8 cellular contexts compared by ENCODE assay signal in the genomic region with DNA sequence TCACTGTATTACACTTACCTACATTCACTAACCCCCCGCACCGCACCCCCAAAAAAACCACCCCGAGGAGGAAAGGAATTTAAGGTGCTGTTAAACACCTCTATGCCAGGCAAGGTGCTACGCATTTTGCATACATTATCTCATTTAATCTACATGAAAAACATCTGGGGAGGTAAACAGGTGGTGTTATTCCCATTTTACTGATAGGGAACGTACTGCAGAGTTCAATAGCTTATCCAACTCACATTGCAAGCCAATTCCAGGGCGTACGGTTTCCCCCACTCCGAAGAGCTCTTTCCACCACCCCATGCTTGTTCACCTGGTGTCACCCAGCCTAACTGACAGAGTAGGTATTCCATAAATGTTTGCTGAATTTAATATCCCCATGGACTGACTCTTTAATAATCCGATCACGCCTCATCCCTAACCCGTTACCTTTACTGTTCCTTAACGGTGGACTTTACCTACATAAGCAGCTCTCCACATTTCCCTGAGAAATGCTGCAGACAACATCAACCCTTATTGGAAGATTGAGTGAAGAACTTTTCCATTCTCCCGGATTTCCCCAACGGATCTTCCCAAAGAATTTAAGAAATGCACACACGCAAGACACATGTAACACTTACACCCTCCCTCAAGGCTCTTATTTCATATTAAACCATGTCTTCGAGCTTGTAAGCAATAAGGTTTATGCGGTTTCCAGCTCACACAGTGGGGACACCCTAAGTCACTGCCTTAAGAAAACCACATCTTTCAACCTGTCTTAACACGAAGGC. TPM values are rescaled to one million over a fixed set of nuclear protein-coding genes. Genes with fewer than 3 reads are reported as not detected.
A peak's percentile ranks its signal among the peaks of the same experiment; 100 is the strongest.
DNase-seq lines count a peak whose midpoint lies in the region; ATAC-seq and TF ChIP-seq lines count a peak whose summit lies in the region.

No MANE protein-coding gene starts in this region.

- TF ChIP-seq CTCF in HEK293 (tag by site-specific recombination; IDR thresholded peaks at IDR 0.05) (no peak), activated B cell treated with CpG ODN at 0.5 μM for 24 hours (IDR thresholded peaks at IDR 0.05) (no peak), foreskin fibroblast (IDR thresholded peaks at IDR 0.05; ENCODE audit: low read depth, low read length) (no peak)

- no peak overlapping the region for H3K27ac Mint-ChIP-seq in activated B cell treated with CpG ODN at 0.5 μM for 24 hours

- H3K27me3 Mint-ChIP-seq in activated B cell treated with CpG ODN at 0.5 μM for 24 hours: peaks cover 66% of the 10 kb centered on the region

- H3K36me3 ChIP-seq in BLaER1: no peaks in the 10 kb centered on the region
- H3K36me3 ChIP-seq in HEK293 (ENCODE audit: control insufficient read depth in 2 of 2, insufficient read depth in 1 of 2, low read length in 2 of 2): no peaks in the 10 kb centered on the region
- H3K36me3 ChIP-seq in rectal smooth muscle tissue (ENCODE audit: control insufficient read depth, insufficient read depth, low read length): no peaks in the 10 kb centered on the region

- H3K4me3 Mint-ChIP-seq in activated B cell treated with CpG ODN at 0.5 μM for 24 hours: peak overlapping the region; percentile 52

- no peak overlapping the region for H3K9ac ChIP-seq in BLaER1
- no peak overlapping the region for H3K9ac ChIP-seq in rectal smooth muscle tissue (ENCODE audit: low read length)

- H3K27me3 ChIP-seq in BLaER1 (peaks cover 54% of the 10 kb centered on the region), rectal smooth muscle tissue (ENCODE audit: control insufficient read depth, insufficient read depth, low read length) (no peaks in the 10 kb centered on the region)

- peaks cover 22% of the 10 kb centered on the region for H3K4me1 ChIP-seq in BLaER1
- peaks cover 6% of the 10 kb centered on the region; the same call in 1 of the 2 replicates for H3K4me1 ChIP-seq in HEK293 (ENCODE audit: control insufficient read depth, insufficient read depth, low read length)
- H3K4me1 ChIP-seq in rectal smooth muscle tissue (ENCODE audit: control insufficient read depth, insufficient read depth, low read length): peaks cover 2% of the 10 kb centered on the region

- DNase-seq in activated B cell treated with CpG ODN at 0.5 μM for 24 hours (no peak), foreskin fibroblast (peak; percentile 28 to 71), NCI-H2107 (lab: John Stamatoyannopoulos, UW) (no peak)
- DNase-seq in activated CD8-positive, alpha-beta memory T cell treated with anti-CD3 and anti-CD28 coated beads, Interleukin-2, amount 50 U/mL, for 4 hours: no peak

- no peak overlapping the region for H3K27ac ChIP-seq in BLaER1
- H3K27ac ChIP-seq in HEK293 (ENCODE audit: extremely low read depth, low read depth, low read length): no peak overlapping the region
- no peak overlapping the region for H3K27ac ChIP-seq in rectal smooth muscle tissue (ENCODE audit: low read depth, low read length)

- CTCF ChIA-PET in HEK293 (lab: Yijun Ruan, JAX): interaction anchor here (0.9 kb wide), 1 partner anchor 281 kb away, joined by 4 read pairs; no protein-coding TSS in a partner anchor
- CTCF ChIA-PET in activated B cell treated with CpG ODN at 0.5 μM for 24 hours (lab: Charles Lee): no interaction called here

- peaks cover 17% of the 10 kb centered on the region for H3K9me3 Mint-ChIP-seq in activated B cell treated with CpG ODN at 0.5 μM for 24 hours

- peak overlapping the region; percentile 98 for H3K4me2 ChIP-seq in BLaER1

- ATAC-seq in activated B cell treated with CpG ODN at 0.5 μM for 24 hours (ENCODE audit: low read depth): no peak
- no peak for ATAC-seq in GM21786 (IDR thresholded peaks at IDR 0.05; ENCODE audit: unreplicated experiment)

- H4K20me1 ChIP-seq in BLaER1: peaks cover 24% of the 10 kb centered on the region

- peaks cover 14% of the 10 kb centered on the region for H3K4me1 Mint-ChIP-seq in activated B cell treated with CpG ODN at 0.5 μM for 24 hours

- POLR2A ChIA-PET in HEK293 (lab: Yijun Ruan, JAX): interaction anchor here (1.1 to 1.9 kb wide), 2 partner anchors 10 to 295 kb away, joined by 3 to 8 read pairs; partner anchors contain the start of gene CYP20A1
- POLR2A ChIA-PET in activated B cell treated with CpG ODN at 0.5 μM for 24 hours (lab: Charles Lee): no interaction called here

- intact Hi-C loops in activated B cell treated with CpG ODN at 0.5 μM for 24 hours (cut with micrococcal nuclease): no loop called here

- H3K4me3 ChIP-seq in BLaER1: no peak overlapping the region
- H3K4me3 ChIP-seq in HEK293 (ENCODE audit: low read depth, low read length): peak overlapping the region; percentile 93
- H3K4me3 ChIP-seq in foreskin fibroblast (ENCODE audit: low read depth in 1 of 2, low read length in 2 of 2): peak overlapping the region; percentile 82 to 95
- H3K4me3 ChIP-seq in rectal smooth muscle tissue (ENCODE audit: low read length): peak overlapping the region; percentile 73

- peaks cover 16% of the 10 kb centered on the region for H3K9me3 ChIP-seq in BLaER1
- no peaks in the 10 kb centered on the region for H3K9me3 ChIP-seq in HEK293 (ENCODE audit: control insufficient read depth, insufficient read depth, low read depth, low read length)

- no peaks in the 10 kb centered on the region for H3K36me3 Mint-ChIP-seq in activated B cell treated with CpG ODN at 0.5 μM for 24 hours (ENCODE audit: low read depth)

TF ChIP-seq in HEK293, 187 proteins besides CTCF, POLR2A, EP300 and RAD21:
- TF ChIP-seq ZNF664 (tag by site-specific recombination; IDR thresholded peaks at IDR 0.05): peak; percentile 88
- no peak for TF ChIP-seq HOXA7 (CRISPR knock-in tag; IDR thresholded peaks at IDR 0.05; ENCODE audit: borderline replicate concordance)
- TF ChIP-seq KLF10 (tag by site-specific recombination; IDR thresholded peaks at IDR 0.05): no peak
- TF ChIP-seq SCRT2 (tag by site-specific recombination; IDR thresholded peaks at IDR 0.05): peak; percentile 69
- TF ChIP-seq ZNF366 (tag by site-specific recombination; conservative IDR thresholded peaks at IDR 0.05): 0 out of 2 replicates have a peak, but pooled peaks have one; percentile 21
- TF ChIP-seq GLIS2 (tag by site-specific recombination; IDR thresholded peaks at IDR 0.05): 0 out of 2 replicates have a peak, but pooled peaks have one; percentile 19
- TF ChIP-seq ZNF600 (tag by site-specific recombination; IDR thresholded peaks at IDR 0.05): peak; percentile 85
- peak; percentile 51 for TF ChIP-seq ZBTB20 (tag by site-specific recombination; IDR thresholded peaks at IDR 0.05)
- no peak for TF ChIP-seq ZNF558 (tag by site-specific recombination; IDR thresholded peaks at IDR 0.05)
- TF ChIP-seq ZBTB48 (tag by site-specific recombination; IDR thresholded peaks at IDR 0.05): peak; percentile 17; the same call in 1 of the 2 replicates
- no peak for TF ChIP-seq INSM2 (tag by site-specific recombination; IDR thresholded peaks at IDR 0.05)
- peak; percentile 77 for TF ChIP-seq IKZF3 (tag by site-specific recombination; IDR thresholded peaks at IDR 0.05)
- TF ChIP-seq PRDM10 (tag by site-specific recombination; IDR thresholded peaks at IDR 0.05): peak; percentile 71

RNA-seq across cellular contexts. Expression of gene RAPH1, which starts 1.2 kb away (rescaled TPM):
- total RNA-seq in activated B cell treated with CpG ODN at 0.5 μM for 24 hours: 0.11 and 0.20 TPM in 2 replicates

Comparison
In these comparisons a context has a peak if more than half of its experiments do, and no peak if none do; other contexts are left out.
1. DNase-seq: peak in foreskin fibroblast (2 of 2); none in activated B cell treated with CpG ODN at 0.5 μM for 24 hours (single experiment), NCI-H2107 (single experiment) and activated CD8-positive, alpha-beta memory T cell treated with anti-CD3 and anti-CD28 coated beads, Interleukin-2, amount 50 U/mL, for 4 hours (single experiment).